In genomic region chr16:86171329-86171728, GRCh38 we compare ENCODE assay signal across 20 cellular contexts.
DNase-seq lines count a peak whose midpoint lies in the region; ATAC-seq and TF ChIP-seq lines count a peak whose summit lies in the region.
"Had no signal": no experiment of that assay in that cellular context is flagged by ENCODE, and none has a peak within 500 bp of the region (broad histone marks: within the 10 kb centered on the region; RNA-seq: fewer than 3 reads in every experiment).

No MANE protein-coding gene starts in this region.

- H3K9me3 Mint-ChIP-seq in nephron progenitor cell: peaks cover 8% of the 10 kb centered on the region
- H3K9me3 Mint-ChIP-seq in Calu3 (ENCODE audit: low read depth, unreplicated experiment): peaks cover 2% of the 10 kb centered on the region

- H3K4me1 Mint-ChIP-seq in nephron progenitor cell (peaks cover 16% of the 10 kb centered on the region), Calu3 (ENCODE audit: low read depth, unreplicated experiment) (no peaks in the 10 kb centered on the region)
- H3K4me1 Mint-ChIP-seq: activated T-helper 17 cell treated with anti-CD3 and anti-CD28 coated beads, Interleukin-2, amount 50 U/mL, for 72 hours; stimulated activated naive B cell treated with anti-CD40 and anti-IgM and Interleukin-4, amounts not matched to agents 10 μg/mL and 1 μg/mL and 100 μg/mL, for 72 hours; T-helper 17 cell had no signal

- TF ChIP-seq CTCF in AG09309 (IDR thresholded peaks at IDR 0.05; ENCODE audit: control insufficient read depth, insufficient read depth, low read depth, low read length, missing control alignments) (no peak), fibroblast of lung (conservative IDR thresholded peaks at IDR 0.05 in 1 of 2, IDR thresholded peaks at IDR 0.05 in 1 of 2; ENCODE audit: low read depth in 1 of 2, low read length in 2 of 2) (no peak), nephron progenitor cell (IDR thresholded peaks at IDR 0.05) (no peak), Calu3 (IDR thresholded peaks at IDR 0.05; ENCODE audit: unreplicated experiment) (no peak)

- no peaks in the 10 kb centered on the region for H3K79me2 ChIP-seq in fibroblast of lung (ENCODE audit: control insufficient read depth, insufficient read depth, low read length)

- H3K27ac Mint-ChIP-seq in nephron progenitor cell (no peak overlapping the region), Calu3 (ENCODE audit: unreplicated experiment) (no peak overlapping the region)
- H3K27ac Mint-ChIP-seq: activated T-helper 17 cell treated with anti-CD3 and anti-CD28 coated beads, Interleukin-2, amount 50 U/mL, for 72 hours; stimulated activated naive B cell treated with anti-CD40 and anti-IgM and Interleukin-4, amounts not matched to agents 10 μg/mL and 1 μg/mL and 100 μg/mL, for 72 hours; T-helper 17 cell had no signal

- no TSS peak for BruUV-seq in Calu3 (replicated peaks; lab: Mats Ljungman, UMichigan)

- DNase-seq in AG09309 (ENCODE audit: low read depth) (peak; percentile 34), NCI-H226 (peak; percentile 76), fibroblast of lung (ENCODE audit: low read depth in 2 of 2) (peak; percentile 82 to 97), nephron progenitor cell (no peak), Calu3 (no peak), NCI-H510A (lab: John Stamatoyannopoulos, UW) (no peak), SIG-M5 treated with dmso at 0.1 percent for 504 hours (lab: John Stamatoyannopoulos, UW; ENCODE audit: unreplicated experiment) (no peak)
- DNase-seq: activated CD8-positive, alpha-beta memory T cell treated with anti-CD3 and anti-CD28 coated beads for 24 hours; amygdala; GDM1; H7; left colon; NCI-H1436; NCI-H2227 treated with DMSO at 0.1 percent for 48 hours; pancreas; stimulated activated CD4-positive, alpha-beta T cell treated with anti-CD3 and anti-CD28 coated beads, Interleukin-12 subunit alpha, Interleukin-12 subunit beta, amount 100 ng/mL, for 4 hours; stimulated activated naive B cell treated with anti-CD40 and anti-IgM and Interleukin-4, amounts not matched to agents 10 μg/mL and 1 μg/mL and 100 μg/mL, for 72 hours; T-helper 17 cell had no signal

- H3K4me1 ChIP-seq in fibroblast of lung (ENCODE audit: control insufficient read depth, extremely low read depth, insufficient read depth, low read length): peaks cover 3% of the 10 kb centered on the region
- H3K4me1 ChIP-seq: pancreas had no signal

- H3K9me3 ChIP-seq in fibroblast of lung (ENCODE audit: control insufficient read depth, insufficient read depth, low read depth, low read length): no peaks in the 10 kb centered on the region
- H3K9me3 ChIP-seq: pancreas had no signal

- no peak overlapping the region for H3K4me3 ChIP-seq in AG09309 (ENCODE audit: control insufficient read depth, low read depth, low read length)
- H3K4me3 ChIP-seq in fibroblast of lung (replicated peaks in 1 of 4; ENCODE audit: control extremely low read depth in 1 of 4, insufficient read depth in 1 of 4, low read depth in 3 of 4, low read length in 4 of 4): no peak overlapping the region
- H3K4me3 ChIP-seq: pancreas had no signal

- peak overlapping the region; percentile 2 for H3K4me3 Mint-ChIP-seq in nephron progenitor cell
- H3K4me3 Mint-ChIP-seq in Calu3 (ENCODE audit: low read depth, unreplicated experiment): no peak overlapping the region
- H3K4me3 Mint-ChIP-seq: activated T-helper 17 cell treated with anti-CD3 and anti-CD28 coated beads, Interleukin-2, amount 50 U/mL, for 72 hours; stimulated activated naive B cell treated with anti-CD40 and anti-IgM and Interleukin-4, amounts not matched to agents 10 μg/mL and 1 μg/mL and 100 μg/mL, for 72 hours; T-helper 17 cell had no signal

- H3K27me3 Mint-ChIP-seq in nephron progenitor cell (ENCODE audit: low read depth, poor library complexity) (peaks cover 55% of the 10 kb centered on the region), Calu3 (ENCODE audit: unreplicated experiment) (peaks cover 99% of the 10 kb centered on the region)

- CTCF ChIA-PET in Calu3 (lab: Charles Lee): no interaction called here

- H3K9ac ChIP-seq in fibroblast of lung (ENCODE audit: insufficient read depth, low read length): no peak overlapping the region

- no peak overlapping the region for H2AFZ ChIP-seq in fibroblast of lung (ENCODE audit: low read length)

- no peak for ATAC-seq in GM18868 (IDR thresholded peaks at IDR 0.05; ENCODE audit: unreplicated experiment)
- ATAC-seq: activated T-helper 17 cell treated with anti-CD3 and anti-CD28 coated beads, Interleukin-2, amount 50 U/mL, for 72 hours; left colon; stimulated activated naive B cell treated with anti-CD40 and anti-IgM and Interleukin-4, amounts not matched to agents 10 μg/mL and 1 μg/mL and 100 μg/mL, for 72 hours; T-helper 17 cell had no signal

- no peaks in the 10 kb centered on the region for H4K20me1 ChIP-seq in fibroblast of lung (ENCODE audit: control insufficient read depth, extremely low read depth, insufficient read depth, low read length)

- no peak overlapping the region for H3K4me2 ChIP-seq in fibroblast of lung (ENCODE audit: extremely low read depth, insufficient read depth, low read length)

- H3K27ac ChIP-seq in fibroblast of lung (ENCODE audit: insufficient read depth, low read length): no peak overlapping the region
- H3K27ac ChIP-seq: pancreas had no signal

- H3K36me3 Mint-ChIP-seq in nephron progenitor cell (ENCODE audit: low read depth) (no peaks in the 10 kb centered on the region), Calu3 (ENCODE audit: insufficient read depth, unreplicated experiment) (no peaks in the 10 kb centered on the region)
- H3K36me3 Mint-ChIP-seq: stimulated activated naive B cell treated with anti-CD40 and anti-IgM and Interleukin-4, amounts not matched to agents 10 μg/mL and 1 μg/mL and 100 μg/mL, for 72 hours had no signal

- H3K36me3 ChIP-seq in fibroblast of lung (ENCODE audit: control insufficient read depth, insufficient read depth, low read length): no peaks in the 10 kb centered on the region
- H3K36me3 ChIP-seq: pancreas had no signal

- intact Hi-C loops in Calu3 (cut with micrococcal nuclease; ENCODE audit: unreplicated experiment): no loop called here

- peaks cover 18% of the 10 kb centered on the region for H3K27me3 ChIP-seq in fibroblast of lung (ENCODE audit: control insufficient read depth, insufficient read depth, low read length)
- H3K27me3 ChIP-seq: pancreas had no signal

Comparison
In these comparisons a context has a peak if more than half of its experiments do, and no peak if none do; other contexts are left out.
1. DNase-seq: peak in AG09309 (single experiment), NCI-H226 (single experiment) and fibroblast of lung (2 of 2); none in nephron progenitor cell (single experiment), Calu3 (single experiment), NCI-H510A (single experiment) and SIG-M5 treated with dmso at 0.1 percent for 504 hours (single experiment).